ENCODE assay signal across 15 cellular contexts in the genomic region with DNA sequence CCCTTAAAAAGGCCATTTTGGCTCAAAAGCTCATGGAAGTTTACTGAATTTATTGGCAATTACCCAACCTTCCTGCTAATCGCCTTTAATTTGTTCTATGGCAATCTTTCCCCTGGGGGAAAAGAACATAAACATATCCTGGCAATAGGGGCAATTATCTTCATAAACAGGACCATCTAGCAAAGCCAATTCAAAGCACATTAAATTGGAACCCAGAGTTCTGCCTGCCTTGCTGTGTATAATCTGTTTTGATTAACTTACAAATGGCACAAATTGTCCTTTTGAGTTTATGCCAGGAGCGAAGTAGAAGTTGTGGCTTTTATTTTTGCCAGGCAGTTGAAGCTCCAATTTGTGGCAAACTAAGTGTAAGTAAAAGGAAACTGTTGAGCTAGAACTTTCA.
"Had no signal": no experiment of that assay in that cellular context is flagged by ENCODE, and none has a peak within 500 bp of the region (broad histone marks: within the 10 kb centered on the region; RNA-seq: fewer than 3 reads in every experiment).

No MANE protein-coding gene starts in this region.

- H3K27ac ChIP-seq: skin epidermis, VCaP had no signal

- DNase-seq: activated CD4-positive, alpha-beta T cell treated with anti-CD3 and anti-CD28 coated beads for 1 hour; activated CD4-positive, alpha-beta T cell treated with anti-CD3 and anti-CD28 coated beads, Interleukin-2, amount 50 U/mL, for 48 hours; activated naive CD4-positive, alpha-beta T cell treated with anti-CD3 and anti-CD28 coated beads, Interleukin-2, amount 10 ng/mL, durations not matched to agents 7 days and 5 days; activated T-cell treated with anti-CD3 and anti-CD28 coated beads, Interleukin-2, amount 50 U/mL, for 1 hour; dermis blood vessel endothelial cell; head of caudate nucleus; mesendoderm; occipital lobe; right cardiac atrium; stimulated activated CD4-positive, alpha-beta T cell treated with anti-CD3 and anti-CD28 coated beads, Interleukin-4, amount 100 ng/mL, for 24 hours; stimulated activated naive CD4-positive, alpha-beta T cell; tibial artery had no signal

- H3K4me3 Mint-ChIP-seq: activated naive CD4-positive, alpha-beta T cell treated with anti-CD3 and anti-CD28 coated beads, Interleukin-2, amount 10 ng/mL, durations not matched to agents 7 days and 5 days; nephron had no signal

- H3K36me3 Mint-ChIP-seq: activated naive CD4-positive, alpha-beta T cell treated with anti-CD3 and anti-CD28 coated beads, Interleukin-2, amount 10 ng/mL, durations not matched to agents 7 days and 5 days had no signal

- H3K9me3 Mint-ChIP-seq: activated naive CD4-positive, alpha-beta T cell treated with anti-CD3 and anti-CD28 coated beads, Interleukin-2, amount 10 ng/mL, durations not matched to agents 7 days and 5 days had no signal

- H3K27ac Mint-ChIP-seq: activated naive CD4-positive, alpha-beta T cell treated with anti-CD3 and anti-CD28 coated beads, Interleukin-2, amount 10 ng/mL, durations not matched to agents 7 days and 5 days; nephron had no signal

- H3K4me1 Mint-ChIP-seq: activated naive CD4-positive, alpha-beta T cell treated with anti-CD3 and anti-CD28 coated beads, Interleukin-2, amount 10 ng/mL, durations not matched to agents 7 days and 5 days; nephron had no signal

- H3K27me3 ChIP-seq: tibial artery had no signal

- H3K4me3 ChIP-seq: skin epidermis, tibial artery had no signal

- H3K9me3 ChIP-seq: tibial artery had no signal

- H3K27me3 Mint-ChIP-seq: activated naive CD4-positive, alpha-beta T cell treated with anti-CD3 and anti-CD28 coated beads, Interleukin-2, amount 10 ng/mL, durations not matched to agents 7 days and 5 days had no signal

- ATAC-seq: right cardiac atrium had no signal

- H3K36me3 ChIP-seq: tibial artery had no signal
